Comparison of ENCODE assay signal across 1 cellular context in the genomic region with DNA sequence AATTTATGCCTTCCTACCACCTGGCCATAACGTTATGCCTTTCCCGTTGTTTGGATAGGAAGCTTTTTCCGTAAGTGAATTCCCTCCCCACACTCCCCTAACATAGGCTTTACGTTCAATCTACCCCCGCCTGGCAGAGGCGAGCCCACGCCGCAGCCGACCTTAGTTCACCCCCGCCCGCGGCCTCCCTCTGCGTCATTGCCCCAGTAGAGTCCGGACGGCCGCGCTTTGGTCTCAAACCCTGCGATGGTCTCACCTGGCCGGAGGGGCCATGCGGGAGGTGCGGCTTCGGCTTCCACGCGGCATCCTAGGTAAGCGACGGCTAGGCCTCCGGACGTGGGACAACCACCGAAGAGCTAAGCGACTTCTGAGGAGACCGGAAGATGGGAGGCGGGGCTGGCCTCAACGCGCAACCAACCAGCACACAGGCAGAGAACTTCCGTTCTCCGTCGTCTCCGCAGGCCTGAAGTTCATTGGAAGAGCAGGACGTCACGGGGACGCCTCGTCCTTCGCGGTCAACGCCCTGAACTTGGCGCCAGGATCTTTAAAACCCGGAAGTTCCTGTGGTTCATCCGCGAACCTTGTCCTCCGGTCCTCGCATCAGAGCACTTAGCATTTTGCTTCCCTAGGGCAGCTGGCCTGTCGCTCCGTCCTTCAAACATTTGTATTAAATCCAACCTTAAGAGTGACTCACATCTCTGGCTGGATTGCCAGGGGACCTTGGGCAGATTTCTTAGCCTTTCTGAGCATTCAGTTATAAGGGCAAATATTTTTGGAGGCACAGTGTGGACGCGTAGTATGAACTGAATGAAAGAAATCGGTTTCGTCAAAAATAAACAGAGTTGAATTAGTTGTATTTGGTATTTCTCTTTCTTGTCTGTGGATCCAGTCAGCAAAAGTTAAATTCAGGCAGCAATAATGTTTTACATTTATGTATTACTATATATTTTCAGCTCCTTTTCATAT.
TF ChIP-seq lines count a peak whose summit lies in the region.

A gene with protein sequence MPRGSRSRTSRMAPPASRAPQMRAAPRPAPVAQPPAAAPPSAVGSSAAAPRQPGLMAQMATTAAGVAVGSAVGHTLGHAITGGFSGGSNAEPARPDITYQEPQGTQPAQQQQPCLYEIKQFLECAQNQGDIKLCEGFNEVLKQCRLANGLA (minus strand): TSS at position 369 of the 966 bp plus-strand sequence. CDS start 63 bp downstream, at position 306.

TF ChIP-seq in GM12878, 131 proteins besides CTCF, POLR2A, EP300 and RAD21 (continued from another document):
- TF ChIP-seq, protein P1, sequence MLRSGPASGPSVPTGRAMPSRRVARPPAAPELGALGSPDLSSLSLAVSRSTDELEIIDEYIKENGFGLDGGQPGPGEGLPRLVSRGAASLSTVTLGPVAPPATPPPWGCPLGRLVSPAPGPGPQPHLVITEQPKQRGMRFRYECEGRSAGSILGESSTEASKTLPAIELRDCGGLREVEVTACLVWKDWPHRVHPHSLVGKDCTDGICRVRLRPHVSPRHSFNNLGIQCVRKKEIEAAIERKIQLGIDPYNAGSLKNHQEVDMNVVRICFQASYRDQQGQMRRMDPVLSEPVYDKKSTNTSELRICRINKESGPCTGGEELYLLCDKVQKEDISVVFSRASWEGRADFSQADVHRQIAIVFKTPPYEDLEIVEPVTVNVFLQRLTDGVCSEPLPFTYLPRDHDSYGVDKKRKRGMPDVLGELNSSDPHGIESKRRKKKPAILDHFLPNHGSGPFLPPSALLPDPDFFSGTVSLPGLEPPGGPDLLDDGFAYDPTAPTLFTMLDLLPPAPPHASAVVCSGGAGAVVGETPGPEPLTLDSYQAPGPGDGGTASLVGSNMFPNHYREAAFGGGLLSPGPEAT (IDR thresholded peaks at IDR 0.05; ENCODE audit: low read depth): peak; percentile 79
- no peak for TF ChIP-seq ZZZ3 (IDR thresholded peaks at IDR 0.05; ENCODE audit: control insufficient read depth, insufficient read length, low read depth)
- peak; percentile 90 for TF ChIP-seq TAF1 (IDR thresholded peaks at IDR 0.05; ENCODE audit: borderline replicate concordance, low read depth, low read length)
- TF ChIP-seq, protein P2, sequence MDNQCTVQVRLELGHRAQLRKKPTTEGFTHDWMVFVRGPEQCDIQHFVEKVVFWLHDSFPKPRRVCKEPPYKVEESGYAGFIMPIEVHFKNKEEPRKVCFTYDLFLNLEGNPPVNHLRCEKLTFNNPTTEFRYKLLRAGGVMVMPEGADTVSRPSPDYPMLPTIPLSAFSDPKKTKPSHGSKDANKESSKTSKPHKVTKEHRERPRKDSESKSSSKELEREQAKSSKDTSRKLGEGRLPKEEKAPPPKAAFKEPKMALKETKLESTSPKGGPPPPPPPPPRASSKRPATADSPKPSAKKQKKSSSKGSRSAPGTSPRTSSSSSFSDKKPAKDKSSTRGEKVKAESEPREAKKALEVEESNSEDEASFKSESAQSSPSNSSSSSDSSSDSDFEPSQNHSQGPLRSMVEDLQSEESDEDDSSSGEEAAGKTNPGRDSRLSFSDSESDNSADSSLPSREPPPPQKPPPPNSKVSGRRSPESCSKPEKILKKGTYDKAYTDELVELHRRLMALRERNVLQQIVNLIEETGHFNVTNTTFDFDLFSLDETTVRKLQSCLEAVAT (IDR thresholded peaks at IDR 0.05): peak; percentile 94
- TF ChIP-seq KAT2A (conservative IDR thresholded peaks at IDR 0.05; ENCODE audit: control insufficient read depth, low read depth, low read length): no peak
- peak; percentile 92; the same call in 1 of the 2 replicates for TF ChIP-seq RB1 (IDR thresholded peaks at IDR 0.05; ENCODE audit: borderline replicate concordance)
- no peak for TF ChIP-seq BMI1 (IDR thresholded peaks at IDR 0.05; ENCODE audit: borderline replicate concordance)
- TF ChIP-seq NR2F1 (conservative IDR thresholded peaks at IDR 0.05): peak; percentile 84
- peak; percentile 36 for TF ChIP-seq LARP7 (IDR thresholded peaks at IDR 0.05)
- TF ChIP-seq ZNF622 (IDR thresholded peaks at IDR 0.05): no peak
- TF ChIP-seq NFXL1 (IDR thresholded peaks at IDR 0.05; ENCODE audit: borderline replicate concordance): no peak
- TF ChIP-seq SP1 (IDR thresholded peaks at IDR 0.05; ENCODE audit: low read depth, low read length): peak; percentile 97
- TF ChIP-seq KLF5 (IDR thresholded peaks at IDR 0.05; ENCODE audit: partially characterized antibody): peak; percentile 87
- TF ChIP-seq, protein P3, sequence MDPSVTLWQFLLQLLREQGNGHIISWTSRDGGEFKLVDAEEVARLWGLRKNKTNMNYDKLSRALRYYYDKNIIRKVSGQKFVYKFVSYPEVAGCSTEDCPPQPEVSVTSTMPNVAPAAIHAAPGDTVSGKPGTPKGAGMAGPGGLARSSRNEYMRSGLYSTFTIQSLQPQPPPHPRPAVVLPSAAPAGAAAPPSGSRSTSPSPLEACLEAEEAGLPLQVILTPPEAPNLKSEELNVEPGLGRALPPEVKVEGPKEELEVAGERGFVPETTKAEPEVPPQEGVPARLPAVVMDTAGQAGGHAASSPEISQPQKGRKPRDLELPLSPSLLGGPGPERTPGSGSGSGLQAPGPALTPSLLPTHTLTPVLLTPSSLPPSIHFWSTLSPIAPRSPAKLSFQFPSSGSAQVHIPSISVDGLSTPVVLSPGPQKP (IDR thresholded peaks at IDR 0.05; ENCODE audit: low read depth, low read length): peak; percentile 77; the same call in 1 of the 2 replicates
- no peak for TF ChIP-seq MTA3 (IDR thresholded peaks at IDR 0.05; ENCODE audit: borderline replicate concordance, low read length)
- TF ChIP-seq EZH2 (IDR thresholded peaks at IDR 0.05; ENCODE audit: borderline replicate concordance, control insufficient read depth, low read depth, low read length): no peak
- no peak for TF ChIP-seq ZNF274 (IDR thresholded peaks at IDR 0.05; ENCODE audit: insufficient read depth, insufficient read length)
- peak; percentile 89 for TF ChIP-seq POLR2AphosphoS5 (IDR thresholded peaks at IDR 0.05; ENCODE audit: low read length)
- TF ChIP-seq, protein P4, sequence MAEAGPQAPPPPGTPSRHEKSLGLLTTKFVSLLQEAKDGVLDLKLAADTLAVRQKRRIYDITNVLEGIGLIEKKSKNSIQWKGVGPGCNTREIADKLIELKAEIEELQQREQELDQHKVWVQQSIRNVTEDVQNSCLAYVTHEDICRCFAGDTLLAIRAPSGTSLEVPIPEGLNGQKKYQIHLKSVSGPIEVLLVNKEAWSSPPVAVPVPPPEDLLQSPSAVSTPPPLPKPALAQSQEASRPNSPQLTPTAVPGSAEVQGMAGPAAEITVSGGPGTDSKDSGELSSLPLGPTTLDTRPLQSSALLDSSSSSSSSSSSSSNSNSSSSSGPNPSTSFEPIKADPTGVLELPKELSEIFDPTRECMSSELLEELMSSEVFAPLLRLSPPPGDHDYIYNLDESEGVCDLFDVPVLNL (IDR thresholded peaks at IDR 0.05; ENCODE audit: low read depth, low read length): peak; percentile 93
- peak; percentile 83 for TF ChIP-seq TCF12 (IDR thresholded peaks at IDR 0.05; ENCODE audit: low read depth, low read length)
- TF ChIP-seq STAT1 (conservative IDR thresholded peaks at IDR 0.05): 0 out of 2 replicates have a peak, but pooled peaks have one; percentile 39
- TF ChIP-seq, protein P5, sequence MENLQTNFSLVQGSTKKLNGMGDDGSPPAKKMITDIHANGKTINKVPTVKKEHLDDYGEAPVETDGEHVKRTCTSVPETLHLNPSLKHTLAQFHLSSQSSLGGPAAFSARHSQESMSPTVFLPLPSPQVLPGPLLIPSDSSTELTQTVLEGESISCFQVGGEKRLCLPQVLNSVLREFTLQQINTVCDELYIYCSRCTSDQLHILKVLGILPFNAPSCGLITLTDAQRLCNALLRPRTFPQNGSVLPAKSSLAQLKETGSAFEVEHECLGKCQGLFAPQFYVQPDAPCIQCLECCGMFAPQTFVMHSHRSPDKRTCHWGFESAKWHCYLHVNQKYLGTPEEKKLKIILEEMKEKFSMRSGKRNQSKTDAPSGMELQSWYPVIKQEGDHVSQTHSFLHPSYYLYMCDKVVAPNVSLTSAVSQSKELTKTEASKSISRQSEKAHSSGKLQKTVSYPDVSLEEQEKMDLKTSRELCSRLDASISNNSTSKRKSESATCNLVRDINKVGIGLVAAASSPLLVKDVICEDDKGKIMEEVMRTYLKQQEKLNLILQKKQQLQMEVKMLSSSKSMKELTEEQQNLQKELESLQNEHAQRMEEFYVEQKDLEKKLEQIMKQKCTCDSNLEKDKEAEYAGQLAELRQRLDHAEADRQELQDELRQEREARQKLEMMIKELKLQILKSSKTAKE (IDR thresholded peaks at IDR 0.05; ENCODE audit: low read depth, poor library complexity, severe bottlenecking): peak; percentile 44
- TF ChIP-seq YY1 (IDR thresholded peaks at IDR 0.05; ENCODE audit: low read depth, low read length): peak; percentile 82
- 0 out of 2 replicates have a peak, but pooled peaks have one; percentile 22 for TF ChIP-seq BACH1 (IDR thresholded peaks at IDR 0.05; ENCODE audit: borderline replicate concordance)
- no peak for TF ChIP-seq NRF1 (conservative IDR thresholded peaks at IDR 0.05; ENCODE audit: low read depth, low read length)
- 0 out of 2 replicates have a peak, but pooled peaks have one; percentile 13 for TF ChIP-seq ZBED1 (IDR thresholded peaks at IDR 0.05; ENCODE audit: borderline replicate concordance)
- no peak for TF ChIP-seq SREBF1 (IDR thresholded peaks at IDR 0.05; ENCODE audit: low read length)
- peak; percentile 62; the same call in 1 of the 2 replicates for TF ChIP-seq GATAD2B (conservative IDR thresholded peaks at IDR 0.05; ENCODE audit: low read depth)
- peak in 1 of 2 experiments; percentile 79; a peak in 2 of 4 replicates for TF ChIP-seq SRF (IDR thresholded peaks at IDR 0.05; ENCODE audit: low read depth in 2 of 2, low read length in 2 of 2)
- TF ChIP-seq, protein P6, sequence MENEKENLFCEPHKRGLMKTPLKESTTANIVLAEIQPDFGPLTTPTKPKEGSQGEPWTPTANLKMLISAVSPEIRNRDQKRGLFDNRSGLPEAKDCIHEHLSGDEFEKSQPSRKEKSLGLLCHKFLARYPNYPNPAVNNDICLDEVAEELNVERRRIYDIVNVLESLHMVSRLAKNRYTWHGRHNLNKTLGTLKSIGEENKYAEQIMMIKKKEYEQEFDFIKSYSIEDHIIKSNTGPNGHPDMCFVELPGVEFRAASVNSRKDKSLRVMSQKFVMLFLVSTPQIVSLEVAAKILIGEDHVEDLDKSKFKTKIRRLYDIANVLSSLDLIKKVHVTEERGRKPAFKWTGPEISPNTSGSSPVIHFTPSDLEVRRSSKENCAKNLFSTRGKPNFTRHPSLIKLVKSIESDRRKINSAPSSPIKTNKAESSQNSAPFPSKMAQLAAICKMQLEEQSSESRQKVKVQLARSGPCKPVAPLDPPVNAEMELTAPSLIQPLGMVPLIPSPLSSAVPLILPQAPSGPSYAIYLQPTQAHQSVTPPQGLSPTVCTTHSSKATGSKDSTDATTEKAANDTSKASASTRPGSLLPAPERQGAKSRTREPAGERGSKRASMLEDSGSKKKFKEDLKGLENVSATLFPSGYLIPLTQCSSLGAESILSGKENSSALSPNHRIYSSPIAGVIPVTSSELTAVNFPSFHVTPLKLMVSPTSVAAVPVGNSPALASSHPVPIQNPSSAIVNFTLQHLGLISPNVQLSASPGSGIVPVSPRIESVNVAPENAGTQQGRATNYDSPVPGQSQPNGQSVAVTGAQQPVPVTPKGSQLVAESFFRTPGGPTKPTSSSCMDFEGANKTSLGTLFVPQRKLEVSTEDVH (IDR thresholded peaks at IDR 0.05; ENCODE audit: low read depth, partially characterized antibody): peak; percentile 94
- TF ChIP-seq, protein P7, sequence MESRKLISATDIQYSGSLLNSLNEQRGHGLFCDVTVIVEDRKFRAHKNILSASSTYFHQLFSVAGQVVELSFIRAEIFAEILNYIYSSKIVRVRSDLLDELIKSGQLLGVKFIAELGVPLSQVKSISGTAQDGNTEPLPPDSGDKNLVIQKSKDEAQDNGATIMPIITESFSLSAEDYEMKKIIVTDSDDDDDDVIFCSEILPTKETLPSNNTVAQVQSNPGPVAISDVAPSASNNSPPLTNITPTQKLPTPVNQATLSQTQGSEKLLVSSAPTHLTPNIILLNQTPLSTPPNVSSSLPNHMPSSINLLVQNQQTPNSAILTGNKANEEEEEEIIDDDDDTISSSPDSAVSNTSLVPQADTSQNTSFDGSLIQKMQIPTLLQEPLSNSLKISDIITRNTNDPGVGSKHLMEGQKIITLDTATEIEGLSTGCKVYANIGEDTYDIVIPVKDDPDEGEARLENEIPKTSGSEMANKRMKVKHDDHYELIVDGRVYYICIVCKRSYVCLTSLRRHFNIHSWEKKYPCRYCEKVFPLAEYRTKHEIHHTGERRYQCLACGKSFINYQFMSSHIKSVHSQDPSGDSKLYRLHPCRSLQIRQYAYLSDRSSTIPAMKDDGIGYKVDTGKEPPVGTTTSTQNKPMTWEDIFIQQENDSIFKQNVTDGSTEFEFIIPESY (IDR thresholded peaks at IDR 0.05): no peak
TF ChIP-seq in GM12878: peak in this region for 70.
